8 cellular contexts compared by ENCODE assay signal in the genomic region with DNA sequence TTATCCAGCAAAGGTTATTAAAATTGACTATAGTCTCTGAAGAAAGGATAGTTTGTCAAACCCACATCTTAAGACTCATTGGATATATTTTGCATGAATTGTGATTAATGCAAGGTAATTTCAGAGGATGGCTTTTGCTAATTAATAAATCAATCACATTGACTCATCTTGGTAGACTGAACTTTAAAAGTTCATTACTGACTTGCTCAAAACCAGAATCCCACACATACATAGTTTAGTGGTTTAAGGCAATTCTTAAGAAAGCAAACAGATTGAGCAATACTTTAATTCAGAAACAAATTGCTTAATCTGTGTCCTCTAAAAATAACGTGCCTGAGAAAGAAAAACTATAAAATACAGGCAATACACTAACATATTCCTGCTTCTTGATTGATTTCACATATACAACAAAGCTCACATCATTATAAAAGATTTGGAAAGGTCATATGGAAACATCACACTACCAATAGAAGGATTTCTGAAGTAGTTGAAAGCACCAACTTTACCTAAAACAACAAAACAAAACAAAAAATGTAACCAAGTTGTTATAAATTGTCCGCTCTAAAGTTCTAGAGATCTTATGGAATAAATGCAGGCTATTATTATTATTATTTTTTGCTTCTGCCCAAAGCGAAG.
DNase-seq lines count a peak whose midpoint lies in the region; ATAC-seq, FAIRE-seq and TF ChIP-seq lines count a peak whose summit lies in the region.
"Had no signal": no experiment of that assay in that cellular context is flagged by ENCODE, and none has a peak within 500 bp of the region (broad histone marks: within the 10 kb centered on the region; RNA-seq: fewer than 3 reads in every experiment).

No MANE protein-coding gene starts in this region.

- H4K8ac ChIP-seq in H1 (ENCODE audit: extremely low read depth, insufficient read depth, low read length): no peak overlapping the region

- H3K23me2 ChIP-seq in H1 (ENCODE audit: low read depth, low read length): no peaks in the 10 kb centered on the region; the same call in 1 of the 2 replicates

- POLR2A ChIA-PET in Panc1 (lab: Charles Lee) (no interaction called here), H1 (lab: Charles Lee; ENCODE audit: partially characterized antibody) (no interaction called here)

- no peaks in the 10 kb centered on the region for H3K9me3 ChIP-seq in Panc1 (ENCODE audit: control insufficient read depth, insufficient read depth, low read depth, low read length)
- no peaks in the 10 kb centered on the region for H3K9me3 ChIP-seq in H1 (ENCODE audit: insufficient read depth in 2 of 2, low read depth in 1 of 2, low read length in 1 of 2)
- no peaks in the 10 kb centered on the region for H3K9me3 ChIP-seq in endodermal cell (ENCODE audit: control insufficient read depth, low read length)

- H3K79me1 ChIP-seq in H1 (ENCODE audit: low read depth, low read length): no peaks in the 10 kb centered on the region

- no peaks in the 10 kb centered on the region for H3K27me3 Mint-ChIP-seq in GM23338 (ENCODE audit: insufficient read depth, low read depth, poor library complexity)
- no peaks in the 10 kb centered on the region for H3K27me3 Mint-ChIP-seq in stimulated activated memory B cell treated with anti-CD40 and anti-IgM and Interleukin-4, amounts not matched to agents 10 μg/mL and 1 μg/mL and 100 μg/mL, for 72 hours
- H3K27me3 Mint-ChIP-seq in endodermal cell (ENCODE audit: insufficient read depth): no peaks in the 10 kb centered on the region

- H2BK12ac ChIP-seq in H1 (ENCODE audit: low read depth, low read length): no peak overlapping the region

- H2AFZ ChIP-seq in GM23338 (peak overlapping the region; percentile 44), H1 (ENCODE audit: low read length) (no peak overlapping the region)

- H3K4ac ChIP-seq in H1 (replicated peaks; ENCODE audit: insufficient read length, low read depth, low read length): no peak overlapping the region

- no peak for TF ChIP-seq POLR2A in H1 (IDR thresholded peaks at IDR 0.05; ENCODE audit: control extremely low read depth in 1 of 2, low read depth in 2 of 2, low read length in 2 of 2)

- H3K27me3 ChIP-seq in GM23338 (ENCODE audit: insufficient read depth) (no peaks in the 10 kb centered on the region), Panc1 (ENCODE audit: control insufficient read depth, insufficient read depth, low read length) (no peaks in the 10 kb centered on the region), H1 (replicated peaks in 1 of 4; ENCODE audit: control insufficient read depth in 3 of 4, extremely low read depth in 1 of 4, insufficient read depth in 3 of 4, low read length in 3 of 4) (no peaks in the 10 kb centered on the region), endodermal cell (ENCODE audit: control insufficient read depth, insufficient read depth, low read length, poor library complexity, severe bottlenecking) (no peaks in the 10 kb centered on the region)

- peaks cover 57% of the 10 kb centered on the region for H3K4me1 Mint-ChIP-seq in GM23338
- peaks cover 77% of the 10 kb centered on the region for H3K4me1 Mint-ChIP-seq in stimulated activated memory B cell treated with anti-CD40 and anti-IgM and Interleukin-4, amounts not matched to agents 10 μg/mL and 1 μg/mL and 100 μg/mL, for 72 hours
- H3K4me1 Mint-ChIP-seq in endodermal cell: peaks cover 40% of the 10 kb centered on the region

- H3K36me3 ChIP-seq in GM23338 (ENCODE audit: insufficient read depth) (no peaks in the 10 kb centered on the region), Panc1 (ENCODE audit: control insufficient read depth, insufficient read depth, low read length) (no peaks in the 10 kb centered on the region), H1 (ENCODE audit: control insufficient read depth in 2 of 4, insufficient read depth in 4 of 4, low read length in 3 of 4) (no peaks in the 10 kb centered on the region), endodermal cell (ENCODE audit: control insufficient read depth, insufficient read depth, low read length) (no peaks in the 10 kb centered on the region)

- H3K27ac ChIP-seq in GM23338 (ENCODE audit: low read depth): no peak overlapping the region
- H3K27ac ChIP-seq in Panc1 (ENCODE audit: low read length): peak overlapping the region; percentile 100
- H3K27ac ChIP-seq in H1 (ENCODE audit: low read depth, low read length): no peak overlapping the region
- H3K27ac ChIP-seq in endodermal cell (ENCODE audit: low read depth, low read length): no peak overlapping the region

- in situ Hi-C loops in Panc1 (cut with HindIII; ENCODE audit: low pct_unique_long_range_greater_than_20kb, low sequenced_read_pairs): no loop called here

- no peak overlapping the region for H3K56ac ChIP-seq in H1 (replicated peaks; ENCODE audit: insufficient read length, low read depth, low read length)

- H3K14ac ChIP-seq in H1 (ENCODE audit: insufficient read length): no peak overlapping the region

- DNase-seq in GM23338 (ENCODE audit: low spot score) (no peak), Panc1 (ENCODE audit: low read depth, low spot score) (no peak), H1 (ENCODE audit: low read depth in 1 of 2, low spot score in 2 of 2) (no peak), endodermal cell (no peak), NCI-H2227 (lab: John Stamatoyannopoulos, UW; ENCODE audit: unreplicated experiment) (no peak), NAMALWA (ENCODE audit: low spot score) (no peak)
- DNase-seq: activated CD4-positive, alpha-beta T cell treated with anti-CD3 and anti-CD28 coated beads, Interleukin-2, amount 50 U/mL, for 1 hour had no signal

- no peak overlapping the region for H2BK20ac ChIP-seq in H1 (ENCODE audit: low read length)

- H3K9ac ChIP-seq in H1 (replicated peaks in 1 of 4; ENCODE audit: extremely low read depth in 1 of 4, low read depth in 3 of 4, low read length in 3 of 4) (no peak overlapping the region), endodermal cell (ENCODE audit: extremely low read depth, low read length, poor library complexity, severe bottlenecking) (no peak overlapping the region)

- H4K20me1 ChIP-seq in GM23338 (replicated peaks; ENCODE audit: insufficient read depth): no peaks in the 10 kb centered on the region
- no peaks in the 10 kb centered on the region for H4K20me1 ChIP-seq in H1 (replicated peaks in 1 of 2; ENCODE audit: control insufficient read depth in 1 of 2, insufficient read depth in 2 of 2, low read length in 2 of 2)

- H3K4me2 ChIP-seq in GM23338 (peak overlapping the region; percentile 41; the same call in 1 of the 2 replicates), H1 (ENCODE audit: insufficient read depth in 1 of 2, low read depth in 2 of 2, low read length in 2 of 2) (no peak overlapping the region)

- no peak for TF ChIP-seq EP300 in H1 (IDR thresholded peaks at IDR 0.05; ENCODE audit: borderline replicate concordance in 1 of 2, low read depth in 2 of 2, low read length in 2 of 2)

- intact Hi-C loops in Panc1 (cut with micrococcal nuclease; ENCODE audit: unreplicated experiment): loop anchor here (5.0 kb wide), 1 partner anchor 34 kb away; no protein-coding TSS in a partner anchor

- H3K36me3 Mint-ChIP-seq in GM23338 (ENCODE audit: low read depth): no peaks in the 10 kb centered on the region
- no peaks in the 10 kb centered on the region for H3K36me3 Mint-ChIP-seq in stimulated activated memory B cell treated with anti-CD40 and anti-IgM and Interleukin-4, amounts not matched to agents 10 μg/mL and 1 μg/mL and 100 μg/mL, for 72 hours
- H3K36me3 Mint-ChIP-seq in endodermal cell (ENCODE audit: low read depth): no peaks in the 10 kb centered on the region

- no peaks in the 10 kb centered on the region for H3K9me2 ChIP-seq in GM23338 (ENCODE audit: insufficient read depth)

- WGBS in H1 (ENCODE audit: extremely low coverage in 1 of 2, insufficient coverage in 1 of 2, insufficient read length in 1 of 2, insufficient replicate concordance in 2 of 2, low coverage in 1 of 2, low lambda C conversion rate in 2 of 2, missing lambda C conversion rate in 1 of 2), 2 experiments: 71% methylated on average over 3 of the region's 3 CpGs; no CpG with 5 or more reads in 1 of the 2 experiments
- 89 to 94% methylated on average over 2 to 3 of the region's 3 CpGs for WGBS in endodermal cell (ENCODE audit: insufficient coverage in 1 of 2, insufficient read length in 1 of 2), 2 experiments

- H4K91ac ChIP-seq in H1 (replicated peaks; ENCODE audit: insufficient read length, low read length): no peak overlapping the region

- no peaks in the 10 kb centered on the region; the same call in 1 of the 2 replicates for H3F3A ChIP-seq in GM23338 (replicated peaks; ENCODE audit: low read depth)

- no TSS peak for BruUV-seq in Panc1 (replicated peaks; lab: Mats Ljungman, UMichigan)

- H3K27ac Mint-ChIP-seq in GM23338 (peak overlapping the region; percentile 65; the same call in 1 of the 2 replicates), endodermal cell (no peak overlapping the region)
- peak overlapping the region; percentile 91 for H3K27ac Mint-ChIP-seq in stimulated activated memory B cell treated with anti-CD40 and anti-IgM and Interleukin-4, amounts not matched to agents 10 μg/mL and 1 μg/mL and 100 μg/mL, for 72 hours

- H2AK5ac ChIP-seq in H1 (ENCODE audit: low read depth, low read length): no peak overlapping the region

- H3K23ac ChIP-seq in H1 (ENCODE audit: insufficient read length): no peak overlapping the region

- H3K79me2 ChIP-seq in GM23338 (replicated peaks; ENCODE audit: insufficient read depth): no peaks in the 10 kb centered on the region
- no peaks in the 10 kb centered on the region for H3K79me2 ChIP-seq in H1 (ENCODE audit: control insufficient read depth in 1 of 2, insufficient read depth in 2 of 2, low read length in 2 of 2)

- no peak for FAIRE-seq in H1 (lab: Jason Lieb, UNC)

- no peaks in the 10 kb centered on the region for H3K9me3 Mint-ChIP-seq in GM23338
- H3K9me3 Mint-ChIP-seq in stimulated activated memory B cell treated with anti-CD40 and anti-IgM and Interleukin-4, amounts not matched to agents 10 μg/mL and 1 μg/mL and 100 μg/mL, for 72 hours: no peaks in the 10 kb centered on the region
- H3K9me3 Mint-ChIP-seq in endodermal cell: no peaks in the 10 kb centered on the region

- TF ChIP-seq CTCF in GM23338 (conservative IDR thresholded peaks at IDR 0.05; ENCODE audit: low read depth in 2 of 2) (no peak), Panc1 (IDR thresholded peaks at IDR 0.05) (no peak), H1 (IDR thresholded peaks at IDR 0.05; ENCODE audit: control extremely low read depth in 1 of 3, insufficient read depth in 1 of 3, low read depth in 1 of 3, low read length in 3 of 3) (no peak), endodermal cell (conservative IDR thresholded peaks at IDR 0.05) (no peak)

- H3K4me1 ChIP-seq in GM23338 (ENCODE audit: insufficient read depth): peaks cover 51% of the 10 kb centered on the region
- H3K4me1 ChIP-seq in Panc1 (ENCODE audit: control insufficient read depth, insufficient read depth, low read length): peaks cover 76% of the 10 kb centered on the region
- H3K4me1 ChIP-seq in H1 (replicated peaks in 1 of 4; ENCODE audit: control insufficient read depth in 3 of 4, insufficient read depth in 4 of 4, low read length in 3 of 4): peaks cover 1 to 11% (median 7%) of the 10 kb centered on the region in 4 experiments; a peak in 3 of 7 replicates
- H3K4me1 ChIP-seq in endodermal cell (ENCODE audit: control insufficient read depth, insufficient read depth, low read length): peaks cover 4% of the 10 kb centered on the region

- no peak for TF ChIP-seq RAD21 in H1 (IDR thresholded peaks at IDR 0.05 in 1 of 2, conservative IDR thresholded peaks at IDR 0.05 in 1 of 2; ENCODE audit: low read depth in 2 of 2, low read length in 2 of 2)

- H2BK15ac ChIP-seq in H1 (ENCODE audit: low read length): no peak overlapping the region

- H3K18ac ChIP-seq in H1 (ENCODE audit: extremely low read depth, low read length): no peak overlapping the region

- no peak overlapping the region for H2BK5ac ChIP-seq in H1 (ENCODE audit: low read depth, low read length)

- H2BK120ac ChIP-seq in H1 (replicated peaks; ENCODE audit: low read depth, low read length): no peak overlapping the region

- ATAC-seq in GM23338: no peak
- ATAC-seq in Panc1: no peak
- peak; percentile 66 for ATAC-seq in stimulated activated memory B cell treated with anti-CD40 and anti-IgM and Interleukin-4, amounts not matched to agents 10 μg/mL and 1 μg/mL and 100 μg/mL, for 72 hours

- H3K4me3 ChIP-seq in GM23338 (no peak overlapping the region), Panc1 (ENCODE audit: low read depth in 2 of 2, low read length in 2 of 2) (no peak overlapping the region), H1 (ENCODE audit: extremely low read depth in 1 of 4, insufficient read depth in 2 of 4, low read depth in 3 of 4, low read length in 4 of 4) (no peak overlapping the region), endodermal cell (ENCODE audit: low read length) (no peak overlapping the region)

- H3K4me3 Mint-ChIP-seq in GM23338 (no peak overlapping the region), endodermal cell (no peak overlapping the region)
- H3K4me3 Mint-ChIP-seq in stimulated activated memory B cell treated with anti-CD40 and anti-IgM and Interleukin-4, amounts not matched to agents 10 μg/mL and 1 μg/mL and 100 μg/mL, for 72 hours: peak overlapping the region; percentile 76

- CTCF ChIA-PET in Panc1 (lab: Charles Lee) (no interaction called here), H1 (lab: Charles Lee; ENCODE audit: partially characterized antibody) (interaction anchor here (1.2 to 1.3 kb wide), 2 partner anchors 58 to 214 kb away, joined by 3 read pairs; no protein-coding TSS in a partner anchor)

- H4K5ac ChIP-seq in H1 (ENCODE audit: insufficient read length, low read depth, low read length): peak overlapping the region; percentile 44
